ENCODE assay signal across 15 cellular contexts in the genomic region with DNA sequence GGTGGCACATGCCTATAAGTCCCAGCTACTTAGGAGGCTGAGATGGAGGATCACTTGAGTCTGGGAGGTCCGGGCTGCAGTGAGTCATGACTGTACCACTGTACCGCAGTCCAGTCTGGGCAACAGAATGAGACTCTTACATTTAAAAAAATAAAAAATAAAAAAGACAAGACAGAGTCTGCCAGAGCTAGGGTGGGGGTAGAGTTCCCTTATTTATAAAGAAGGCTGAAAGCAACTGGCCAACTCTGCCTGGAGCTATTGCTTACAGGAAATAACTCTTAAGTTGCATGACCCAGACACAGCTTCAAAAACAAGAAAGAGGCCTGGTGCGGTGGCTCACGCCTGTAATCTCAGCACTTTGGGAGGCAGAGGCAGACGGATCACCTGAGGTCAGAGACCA. TPM values are rescaled to one million over a fixed set of nuclear protein-coding genes. Genes with fewer than 3 reads are reported as not detected.
DNase-seq lines count a peak whose midpoint lies in the region; ATAC-seq and TF ChIP-seq lines count a peak whose summit lies in the region.
"Had no signal": no experiment of that assay in that cellular context is flagged by ENCODE, and none has a peak within 500 bp of the region (broad histone marks: within the 10 kb centered on the region; RNA-seq: fewer than 3 reads in every experiment).

No MANE protein-coding gene starts in this region.

- CTCF ChIA-PET in SK-N-SH (lab: Yijun Ruan, JAX): no interaction called here

- no peak for DNase-seq in SK-N-SH
- DNase-seq in lower lobe of right lung: no peak
- DNase-seq in aorta: peak in 1 of 2 donors; percentile 52
- DNase-seq in HT-29 (ENCODE audit: low spot score): no peak
- no peak for DNase-seq in activated CD8-positive, alpha-beta memory T cell treated with anti-CD3 and anti-CD28 coated beads, Interleukin-2, amount 50 U/mL, for 48 hours
- DNase-seq in germinal center (ENCODE audit: low spot score): no peak
- DNase-seq: activated CD4-positive, alpha-beta T cell treated with anti-CD3 and anti-CD28 coated beads, Interleukin-2, amount 10 ng/mL, durations not matched to agents 24 days and 14 days; activated naive CD4-positive, alpha-beta T cell treated with anti-CD3 and anti-CD28 coated beads, Interleukin-2, amount 50 U/mL, for 16 hours; H9; NCI-H1694 treated with DMSO at 0.1 percent for 48 hours; stimulated activated CD4-positive, alpha-beta T cell treated with anti-CD3 and anti-CD28 coated beads, Interleukin-15, amount 100 ng/mL, for 24 hours; stimulated activated naive CD8-positive, alpha-beta T cell treated with anti-CD3 and anti-CD28 coated beads, Interleukin-15, amount 100 ng/mL, for 72 hours had no signal

- intact Hi-C loops in dendritic cell treated with granulocyte-macrophage colony-stimulating factor and Interleukin-4, amounts not matched to agents 40 ng/mL and 50 ng/mL, for 4 days (cut with micrococcal nuclease): no loop called here
- intact Hi-C loops in lower lobe of right lung (cut with DNase I) (no loop called here), aorta (cut with DNase I) (no loop called here)

- no peaks in the 10 kb centered on the region for H3K9me2 ChIP-seq in SK-N-SH

- ATAC-seq in SK-N-SH treated with all-trans-retinoic acid at 6 μM for 48 hours: no peak
- ATAC-seq in lower lobe of right lung: peak; percentile 11 to 42
- ATAC-seq in aorta (ENCODE audit: low FRiP score): peak; percentile 46
- ATAC-seq: stimulated activated naive CD8-positive, alpha-beta T cell treated with anti-CD3 and anti-CD28 coated beads, Interleukin-15, amount 100 ng/mL, for 72 hours had no signal

- H3K36me3 ChIP-seq in SK-N-SH (replicated peaks in 1 of 2; ENCODE audit: control insufficient read depth in 1 of 2, insufficient read depth in 2 of 2, low read length in 1 of 2) (peaks cover 0 to 7% of the 10 kb centered on the region in 2 experiments), lower lobe of right lung (no peaks in the 10 kb centered on the region), aorta (ENCODE audit: control insufficient read depth in 1 of 2, insufficient read depth in 2 of 2, low read length in 1 of 2) (no peaks in the 10 kb centered on the region)

- 0 out of 2 replicates have a peak overlapping the region, but pooled peaks have one; percentile 1 for H3K4me2 ChIP-seq in SK-N-SH

- no peak overlapping the region for H2AFZ ChIP-seq in SK-N-SH (ENCODE audit: low read depth)

- H3K27me3 Mint-ChIP-seq in dendritic cell treated with granulocyte-macrophage colony-stimulating factor and Interleukin-4, amounts not matched to agents 40 ng/mL and 50 ng/mL, for 4 days: no peaks in the 10 kb centered on the region
- H3K27me3 Mint-ChIP-seq: activated CD4-positive, alpha-beta T cell treated with anti-CD3 and anti-CD28 coated beads, Interleukin-2, amount 10 ng/mL, durations not matched to agents 24 days and 14 days; stimulated activated naive CD8-positive, alpha-beta T cell treated with anti-CD3 and anti-CD28 coated beads, Interleukin-15, amount 100 ng/mL, for 72 hours had no signal

- TF ChIP-seq RAD21 in SK-N-SH (IDR thresholded peaks at IDR 0.05; ENCODE audit: low read length): no peak

- H3K9me3 Mint-ChIP-seq in dendritic cell treated with granulocyte-macrophage colony-stimulating factor and Interleukin-4, amounts not matched to agents 40 ng/mL and 50 ng/mL, for 4 days: no peaks in the 10 kb centered on the region
- H3K9me3 Mint-ChIP-seq: activated CD4-positive, alpha-beta T cell treated with anti-CD3 and anti-CD28 coated beads, Interleukin-2, amount 10 ng/mL, durations not matched to agents 24 days and 14 days; H9; stimulated activated naive CD8-positive, alpha-beta T cell treated with anti-CD3 and anti-CD28 coated beads, Interleukin-15, amount 100 ng/mL, for 72 hours had no signal

- POLR2A ChIA-PET in SK-N-SH (lab: Yijun Ruan, JAX): no interaction called here

- H3F3A ChIP-seq in SK-N-SH (replicated peaks; ENCODE audit: insufficient read depth): peaks cover 9% of the 10 kb centered on the region

- H3K4me1 Mint-ChIP-seq in dendritic cell treated with granulocyte-macrophage colony-stimulating factor and Interleukin-4, amounts not matched to agents 40 ng/mL and 50 ng/mL, for 4 days (ENCODE audit: low read depth): peaks cover 50% of the 10 kb centered on the region

- peak overlapping the region in 1 of 2 experiments; percentile 27; a peak in 1 of 4 replicates for H3K27ac ChIP-seq in SK-N-SH (ENCODE audit: low read depth in 2 of 2, low read length in 1 of 2)
- peak overlapping the region; percentile 54 for H3K27ac ChIP-seq in lower lobe of right lung
- H3K27ac ChIP-seq in aorta (ENCODE audit: low read depth in 1 of 2, low read length in 2 of 2): no peak overlapping the region
- H3K27ac ChIP-seq: epithelial cell of prostate had no signal

- H3K9ac ChIP-seq in SK-N-SH: no peak overlapping the region

- H3K4me3 ChIP-seq in SK-N-SH (ENCODE audit: low read depth in 2 of 2, low read length in 1 of 2) (no peak overlapping the region), lower lobe of right lung (no peak overlapping the region), aorta (ENCODE audit: low read length in 2 of 2) (no peak overlapping the region)

- H3K36me3 Mint-ChIP-seq in dendritic cell treated with granulocyte-macrophage colony-stimulating factor and Interleukin-4, amounts not matched to agents 40 ng/mL and 50 ng/mL, for 4 days (ENCODE audit: low read depth): peaks cover 9% of the 10 kb centered on the region

- peaks cover 69% of the 10 kb centered on the region for H4K20me1 ChIP-seq in SK-N-SH (ENCODE audit: insufficient read depth)

- no peak overlapping the region for H3K4me3 Mint-ChIP-seq in dendritic cell treated with granulocyte-macrophage colony-stimulating factor and Interleukin-4, amounts not matched to agents 40 ng/mL and 50 ng/mL, for 4 days
- H3K4me3 Mint-ChIP-seq: activated CD4-positive, alpha-beta T cell treated with anti-CD3 and anti-CD28 coated beads, Interleukin-2, amount 10 ng/mL, durations not matched to agents 24 days and 14 days; H9; stimulated activated naive CD8-positive, alpha-beta T cell treated with anti-CD3 and anti-CD28 coated beads, Interleukin-15, amount 100 ng/mL, for 72 hours had no signal

- no peaks in the 10 kb centered on the region for H3K9me3 ChIP-seq in SK-N-SH
- H3K9me3 ChIP-seq in lower lobe of right lung: no peaks in the 10 kb centered on the region
- no peaks in the 10 kb centered on the region for H3K9me3 ChIP-seq in aorta (ENCODE audit: control insufficient read depth, low read length)

- H3K4me1 ChIP-seq in SK-N-SH (ENCODE audit: control insufficient read depth in 1 of 2, insufficient read depth in 2 of 2, low read depth in 1 of 2, low read length in 1 of 2) (peaks cover 0 to 14% of the 10 kb centered on the region in 2 experiments; a peak in 2 of 4 replicates), lower lobe of right lung (peaks cover 71% of the 10 kb centered on the region), aorta (ENCODE audit: control insufficient read depth in 1 of 2, insufficient read depth in 2 of 2, low read length in 2 of 2) (no peaks in the 10 kb centered on the region)

- TF ChIP-seq CTCF in SK-N-SH (IDR thresholded peaks at IDR 0.05) (no peak), lower lobe of right lung (IDR thresholded peaks at IDR 0.05) (no peak)

- TF ChIP-seq EP300 in SK-N-SH (IDR thresholded peaks at IDR 0.05; ENCODE audit: borderline replicate concordance in 1 of 2, low read depth in 1 of 2, low read length in 1 of 2): no peak

- H3K79me2 ChIP-seq in SK-N-SH (ENCODE audit: insufficient read depth): peaks cover 98% of the 10 kb centered on the region

- H3K27ac Mint-ChIP-seq in dendritic cell treated with granulocyte-macrophage colony-stimulating factor and Interleukin-4, amounts not matched to agents 40 ng/mL and 50 ng/mL, for 4 days: peak overlapping the region; percentile 77
- H3K27ac Mint-ChIP-seq: activated CD4-positive, alpha-beta T cell treated with anti-CD3 and anti-CD28 coated beads, Interleukin-2, amount 10 ng/mL, durations not matched to agents 24 days and 14 days had no signal

- H3K27me3 ChIP-seq in SK-N-SH (ENCODE audit: insufficient read depth): no peaks in the 10 kb centered on the region
- no peaks in the 10 kb centered on the region for H3K27me3 ChIP-seq in lower lobe of right lung (ENCODE audit: low read depth)
- no peaks in the 10 kb centered on the region for H3K27me3 ChIP-seq in aorta (ENCODE audit: control insufficient read depth in 1 of 2, insufficient read depth in 2 of 2, low read length in 1 of 2)

- WGBS in SK-N-SH (ENCODE audit: low lambda C conversion rate): 86% methylated on average over 5 of the region's 5 CpGs
- WGBS in aorta, 2 donors: 84 to 86% methylated on average over 5 of the region's 5 CpGs

TF ChIP-seq in SK-N-SH, 30 proteins besides CTCF, POLR2A, EP300 and RAD21 (continues in another document):
- TF ChIP-seq RCOR1 (IDR thresholded peaks at IDR 0.05; ENCODE audit: low read length): no peak
- no peak for TF ChIP-seq SIN3A (IDR thresholded peaks at IDR 0.05; ENCODE audit: borderline replicate concordance, low read depth, low read length)
- no peak for TF ChIP-seq MEF2A (IDR thresholded peaks at IDR 0.05; ENCODE audit: borderline replicate concordance, low read depth)

TF ChIP-seq in SK-N-SH treated with all-trans-retinoic acid at 6 μM for 48 hours, 23 proteins besides CTCF, POLR2A, EP300 and RAD21 (continues in another document):
- TF ChIP-seq SNAI2 (CRISPR knock-in tag; IDR thresholded peaks at IDR 0.05) (no peak), RARB (CRISPR knock-in tag; IDR thresholded peaks at IDR 0.05) (no peak)
- TF ChIP-seq, protein P1, sequence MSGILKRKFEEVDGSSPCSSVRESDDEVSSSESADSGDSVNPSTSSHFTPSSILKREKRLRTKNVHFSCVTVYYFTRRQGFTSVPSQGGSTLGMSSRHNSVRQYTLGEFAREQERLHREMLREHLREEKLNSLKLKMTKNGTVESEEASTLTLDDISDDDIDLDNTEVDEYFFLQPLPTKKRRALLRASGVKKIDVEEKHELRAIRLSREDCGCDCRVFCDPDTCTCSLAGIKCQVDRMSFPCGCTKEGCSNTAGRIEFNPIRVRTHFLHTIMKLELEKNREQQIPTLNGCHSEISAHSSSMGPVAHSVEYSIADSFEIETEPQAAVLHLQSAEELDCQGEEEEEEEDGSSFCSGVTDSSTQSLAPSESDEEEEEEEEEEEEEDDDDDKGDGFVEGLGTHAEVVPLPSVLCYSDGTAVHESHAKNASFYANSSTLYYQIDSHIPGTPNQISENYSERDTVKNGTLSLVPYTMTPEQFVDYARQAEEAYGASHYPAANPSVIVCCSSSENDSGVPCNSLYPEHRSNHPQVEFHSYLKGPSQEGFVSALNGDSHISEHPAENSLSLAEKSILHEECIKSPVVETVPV (CRISPR knock-in tag; IDR thresholded peaks at IDR 0.05): no peak

RNA-seq across cellular contexts. Expression of gene NUMB, which starts 31.5 kb away (rescaled TPM):
- polyA plus RNA-seq in SK-N-SH (2012; rRNA removed): 58.4 and 70.8 TPM in 2 replicates
- 45.8 and 48.6 TPM in 2 replicates for polyA plus RNA-seq in SK-N-SH (2012; cell fraction: cytosol; rRNA removed)
- 114 and 116 TPM in 2 replicates for polyA plus RNA-seq in SK-N-SH (2012; cell fraction: nucleus; rRNA removed)
- total RNA-seq in lower lobe of right lung: 126 TPM
- 10 to 100 TPM; 67.5 to 99.3 TPM for total RNA-seq in aorta
- polyA plus RNA-seq in aorta: 10 to 100 TPM; 27.2 to 33.7 TPM
- total RNA-seq in HT-29 (2014; rRNA removed; shearing (Covaris generic)): 19.6 and 19.9 TPM in 2 replicates
